In genomic region chr11:65445101-65445603, GRCh38 we compare ENCODE assay signal across 9 cellular contexts. TPM values are rescaled to one million over a fixed set of nuclear protein-coding genes. Genes with fewer than 3 reads are reported as not detected.
A peak's percentile ranks its signal among the peaks of the same experiment; 100 is the strongest.
DNase-seq lines count a peak whose midpoint lies in the region; ATAC-seq and TF ChIP-seq lines count a peak whose summit lies in the region.
"Had no signal": no experiment of that assay in that cellular context is flagged by ENCODE, and none has a peak within 500 bp of the region (broad histone marks: within the 10 kb centered on the region; RNA-seq: fewer than 3 reads in every experiment).

No MANE protein-coding gene starts in this region.

- H3K4me3 Mint-ChIP-seq in T-helper 2 cell treated with Interferon-gamma antibody and Interleukin-4, amounts not matched to agents 5 μg/mL and 100 μg/mL, for 36 hours: peak overlapping the region; percentile 40

- H3K27me3 Mint-ChIP-seq in T-helper 2 cell treated with Interferon-gamma antibody and Interleukin-4, amounts not matched to agents 5 μg/mL and 100 μg/mL, for 36 hours (ENCODE audit: low read depth): no peaks in the 10 kb centered on the region

- no peak for ATAC-seq in GM19397 (IDR thresholded peaks at IDR 0.05; ENCODE audit: unreplicated experiment)
- ATAC-seq in HG03469 (IDR thresholded peaks at IDR 0.05; ENCODE audit: unreplicated experiment): no peak

- H3K9me3 ChIP-seq in esophagus squamous epithelium: no peaks in the 10 kb centered on the region

- 59 to 60% methylated on average over 8 to 14 of the region's 15 CpGs for WGBS in esophagus squamous epithelium, 2 donors

- peak in 2 of 4 donors; percentile 9 to 42 for TF ChIP-seq POLR2A in esophagus squamous epithelium (IDR thresholded peaks at IDR 0.05)

- peaks cover 20% of the 10 kb centered on the region for H3K36me3 Mint-ChIP-seq in T-helper 2 cell treated with Interferon-gamma antibody and Interleukin-4, amounts not matched to agents 5 μg/mL and 100 μg/mL, for 36 hours (ENCODE audit: low read depth)

- H3K27ac Mint-ChIP-seq in T-helper 2 cell treated with Interferon-gamma antibody and Interleukin-4, amounts not matched to agents 5 μg/mL and 100 μg/mL, for 36 hours: peak overlapping the region; percentile 83

- no peaks in the 10 kb centered on the region for H3K27me3 ChIP-seq in esophagus squamous epithelium

- no peak for TF ChIP-seq CTCF in esophagus squamous epithelium (IDR thresholded peaks at IDR 0.05)
- no peak for TF ChIP-seq CTCF in foreskin fibroblast (IDR thresholded peaks at IDR 0.05; ENCODE audit: low read depth, low read length)

- peaks cover 7 to 66% (median 36%) of the 10 kb centered on the region in 3 donors for H3K4me1 ChIP-seq in esophagus squamous epithelium

- peak overlapping the region; percentile 69 to 100 (median 80) for H3K27ac ChIP-seq in esophagus squamous epithelium

- peaks cover 27% of the 10 kb centered on the region for H3K4me1 Mint-ChIP-seq in T-helper 2 cell treated with Interferon-gamma antibody and Interleukin-4, amounts not matched to agents 5 μg/mL and 100 μg/mL, for 36 hours (ENCODE audit: low read depth)

- intact Hi-C loops in esophagus squamous epithelium (cut with DNase I): no loop called here

- H3K4me3 ChIP-seq in esophagus squamous epithelium (no peak overlapping the region), foreskin fibroblast (ENCODE audit: low read depth in 1 of 2, low read length in 2 of 2) (no peak overlapping the region)

- DNase-seq in GM04504 (ENCODE audit: low read depth) (peak; percentile 23), esophagus squamous epithelium (lab: John Stamatoyannopoulos, UW) (no peak), renal cortical epithelial cell (ENCODE audit: low read depth) (peak; percentile 53), foreskin fibroblast (no peak), NCI-H748 treated with DMSO at 0.1 percent for 48 hours (lab: John Stamatoyannopoulos, UW) (no peak)
- no peak for DNase-seq in T-helper 2 cell treated with Interferon-gamma antibody and Interleukin-4, amounts not matched to agents 5 μg/mL and 100 μg/mL, for 36 hours (ENCODE audit: low spot score)
- DNase-seq: hippocampal formation had no signal

- peaks cover 0 to 72% (median 7%) of the 10 kb centered on the region in 3 donors for H3K36me3 ChIP-seq in esophagus squamous epithelium

- no peaks in the 10 kb centered on the region for H3K9me3 Mint-ChIP-seq in T-helper 2 cell treated with Interferon-gamma antibody and Interleukin-4, amounts not matched to agents 5 μg/mL and 100 μg/mL, for 36 hours

RNA-seq across cellular contexts. Expression of gene NEAT1, which starts 22.6 kb away (rescaled TPM):
- total RNA-seq in esophagus squamous epithelium: 100 to 1,000 TPM in 3 of 4 donors, 10 to 100 TPM in 1; 30.6 to 705 (median 357) TPM
- 17.4 and 141 TPM in 2 replicates for total RNA-seq in renal cortical epithelial cell

RNA-seq across cellular contexts. Expression of gene MALAT1, which starts 53.7 kb away (rescaled TPM):
- total RNA-seq in esophagus squamous epithelium (over 10,000 TPM in 2 of 4 donors, 1,000 to 10,000 TPM in 2; 1,739 to 13,677 (median 9,435) TPM), renal cortical epithelial cell (3,367 and 12,764 TPM in 2 replicates)

RNA-seq across cellular contexts. Expression of gene FRMD8, which starts 58.7 kb away (rescaled TPM):
- total RNA-seq in esophagus squamous epithelium (10 to 100 TPM; 44.1 to 88.7 (median 81.0) TPM), renal cortical epithelial cell (67.5 and 89.6 TPM in 2 replicates)

Comparison
In these comparisons a context has a peak if more than half of its experiments do, and no peak if none do; other contexts are left out.
1. DNase-seq: peak in GM04504 (single experiment) and renal cortical epithelial cell (single experiment); none in T-helper 2 cell treated with Interferon-gamma antibody and Interleukin-4, amounts not matched to agents 5 μg/mL and 100 μg/mL, for 36 hours (single experiment), esophagus squamous epithelium (single experiment), foreskin fibroblast (0 of 2) and NCI-H748 treated with DMSO at 0.1 percent for 48 hours (single experiment).